Comparison of ENCODE assay signal across 24 cellular contexts in genomic region chr7:121484089-121484763, GRCh38.
"Had no signal": no experiment of that assay in that cellular context is flagged by ENCODE, and none has a peak within 500 bp of the region (broad histone marks: within the 10 kb centered on the region; RNA-seq: fewer than 3 reads in every experiment).

No MANE protein-coding gene starts in this region.

- ATAC-seq: K562, Panc1, PC-3 had no signal

- H3K4me3 ChIP-seq: K562 had no signal

- H3K27ac Mint-ChIP-seq: IgD-negative memory B cell had no signal

- H3K9ac ChIP-seq: KMS-11 had no signal

- H3K4me2 ChIP-seq: KMS-11 had no signal

- H3K4me3 Mint-ChIP-seq: IgD-negative memory B cell had no signal

- H3K27ac ChIP-seq: KMS-11, RWPE1 had no signal

- DNase-seq: Kasumi-1, MV-4-11, NCI-H1048, NCI-H1105 treated with DMSO at 0.1 percent for 48 hours, NCI-H1417 treated with DMSO at 0.1 percent for 48 hours, NCI-H146, NCI-H1694 treated with DMSO at 0.1 percent for 48 hours, NCI-H1930, NCI-H2081, NCI-H2107, NCI-H2171, NCI-H226, NCI-H446, NCI-H510A, NCI-H524 treated with DMSO at 0.1 percent for 48 hours, NCI-H69, NCI-H774, PC-3, SHP77 had no signal

- H3K9me3 Mint-ChIP-seq: IgD-negative memory B cell had no signal
